Comparison of ENCODE assay signal across 8 cellular contexts in the genomic region with DNA sequence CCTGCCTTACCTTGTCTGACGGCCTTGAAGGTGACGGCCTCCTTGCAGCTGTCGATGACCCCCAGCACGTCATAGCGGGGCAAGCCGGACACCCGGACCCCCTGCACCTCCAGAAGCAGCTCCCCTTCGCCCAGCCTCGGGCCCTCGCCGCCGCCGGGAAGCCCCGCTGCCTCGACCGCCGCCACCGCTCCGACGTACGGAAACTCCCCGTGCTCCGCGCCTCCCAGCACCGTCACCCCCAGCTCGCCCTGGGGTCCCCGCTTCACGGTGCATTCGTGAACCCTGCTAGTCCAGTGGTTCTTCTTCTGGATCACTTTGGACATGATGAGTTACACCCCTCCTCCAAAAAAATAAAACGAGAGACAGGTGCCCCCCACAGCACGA.
DNase-seq lines count a peak whose midpoint lies in the region; ATAC-seq and TF ChIP-seq lines count a peak whose summit lies in the region.

No MANE protein-coding gene starts in this region.

- peaks cover 7% of the 10 kb centered on the region; the same call in 1 of the 2 replicates for H3K27me3 ChIP-seq in iPS-20b (ENCODE audit: insufficient read depth, low read length)

- peak overlapping the region; percentile 85 for H3K9ac ChIP-seq in iPS-20b (ENCODE audit: low read depth, low read length)

- no peak overlapping the region for H3K27ac ChIP-seq in iPS-20b (ENCODE audit: low read length)

- peak overlapping the region; percentile 83 for H3K4me3 Mint-ChIP-seq in activated naive CD8-positive, alpha-beta T cell treated with anti-CD3 and anti-CD28 coated beads, Interleukin-2, amount 50 U/mL, for 24 hours
- H3K4me3 Mint-ChIP-seq in stimulated activated naive CD8-positive, alpha-beta T cell treated with anti-CD3 and anti-CD28 coated beads, Interleukin-15, Interleukin-2, amounts not matched to agents 100 ng/mL and 50 ng/mL, for 24 hours: peak overlapping the region; percentile 85

- peak; percentile 40 for ATAC-seq in GM21723 (IDR thresholded peaks at IDR 0.05; ENCODE audit: unreplicated experiment)
- ATAC-seq in activated naive CD8-positive, alpha-beta T cell treated with anti-CD3 and anti-CD28 coated beads, Interleukin-2, amount 50 U/mL, for 24 hours: no peak

- H3K27me3 Mint-ChIP-seq in activated naive CD8-positive, alpha-beta T cell treated with anti-CD3 and anti-CD28 coated beads, Interleukin-2, amount 50 U/mL, for 24 hours: peaks cover 65% of the 10 kb centered on the region
- H3K27me3 Mint-ChIP-seq in stimulated activated naive CD8-positive, alpha-beta T cell treated with anti-CD3 and anti-CD28 coated beads, Interleukin-15, Interleukin-2, amounts not matched to agents 100 ng/mL and 50 ng/mL, for 24 hours: peaks cover 79% of the 10 kb centered on the region

- H3K4me1 Mint-ChIP-seq in activated naive CD8-positive, alpha-beta T cell treated with anti-CD3 and anti-CD28 coated beads, Interleukin-2, amount 50 U/mL, for 24 hours: peaks cover 19% of the 10 kb centered on the region
- H3K4me1 Mint-ChIP-seq in stimulated activated naive CD8-positive, alpha-beta T cell treated with anti-CD3 and anti-CD28 coated beads, Interleukin-15, Interleukin-2, amounts not matched to agents 100 ng/mL and 50 ng/mL, for 24 hours (ENCODE audit: low read depth): peaks cover 23% of the 10 kb centered on the region

- H3K4me1 ChIP-seq in iPS-20b (ENCODE audit: insufficient read depth, low read length): peaks cover 29% of the 10 kb centered on the region

- CTCF ChIA-PET in AG04449 (lab: Yijun Ruan, JAX): interaction anchor here (1.0 to 3.0 kb wide), 10 partner anchors 10 to 302 kb away, joined by 3 to 15 read pairs (median 4); no protein-coding TSS in a partner anchor

- no peaks in the 10 kb centered on the region for H3K36me3 Mint-ChIP-seq in activated naive CD8-positive, alpha-beta T cell treated with anti-CD3 and anti-CD28 coated beads, Interleukin-2, amount 50 U/mL, for 24 hours (ENCODE audit: low read depth)
- no peaks in the 10 kb centered on the region for H3K36me3 Mint-ChIP-seq in stimulated activated naive CD8-positive, alpha-beta T cell treated with anti-CD3 and anti-CD28 coated beads, Interleukin-15, Interleukin-2, amounts not matched to agents 100 ng/mL and 50 ng/mL, for 24 hours (ENCODE audit: low read depth)

- no peak for TF ChIP-seq CTCF in AG04449 (IDR thresholded peaks at IDR 0.05; ENCODE audit: insufficient read depth, low read length, missing control alignments)

- POLR2A ChIA-PET in AG04449 (lab: Yijun Ruan, JAX): interaction anchor here (0.7 kb wide), 1 partner anchor 74 kb away, joined by 3 read pairs; no protein-coding TSS in a partner anchor

- no peaks in the 10 kb centered on the region for H3K36me3 ChIP-seq in iPS-20b (ENCODE audit: insufficient read depth, low read depth, low read length)

- peak overlapping the region; percentile 98 for H3K4me3 ChIP-seq in AG04449 (ENCODE audit: low read depth, low read length)
- peak overlapping the region; percentile 97 for H3K4me3 ChIP-seq in iPS-20b (ENCODE audit: low read length)

- H3K9me3 Mint-ChIP-seq in activated naive CD8-positive, alpha-beta T cell treated with anti-CD3 and anti-CD28 coated beads, Interleukin-2, amount 50 U/mL, for 24 hours: no peaks in the 10 kb centered on the region
- peaks cover 5% of the 10 kb centered on the region for H3K9me3 Mint-ChIP-seq in stimulated activated naive CD8-positive, alpha-beta T cell treated with anti-CD3 and anti-CD28 coated beads, Interleukin-15, Interleukin-2, amounts not matched to agents 100 ng/mL and 50 ng/mL, for 24 hours

- DNase-seq in AG04449 (ENCODE audit: low read depth, low spot score) (no peak), islet precursor cell (no peak), NCI-H446 (lab: John Stamatoyannopoulos, UW) (no peak), AG20443 (ENCODE audit: low spot score) (no peak)
- DNase-seq in activated naive CD8-positive, alpha-beta T cell treated with anti-CD3 and anti-CD28 coated beads, Interleukin-2, amount 50 U/mL, for 24 hours: peak; percentile 10

- peak overlapping the region; percentile 11 for H3K27ac Mint-ChIP-seq in activated naive CD8-positive, alpha-beta T cell treated with anti-CD3 and anti-CD28 coated beads, Interleukin-2, amount 50 U/mL, for 24 hours
- H3K27ac Mint-ChIP-seq in stimulated activated naive CD8-positive, alpha-beta T cell treated with anti-CD3 and anti-CD28 coated beads, Interleukin-15, Interleukin-2, amounts not matched to agents 100 ng/mL and 50 ng/mL, for 24 hours: no peak overlapping the region

- no peaks in the 10 kb centered on the region for H3K9me3 ChIP-seq in iPS-20b (ENCODE audit: insufficient read depth, low read depth, low read length)
